Comparison of ENCODE assay signal across 10 cellular contexts in the genomic region with DNA sequence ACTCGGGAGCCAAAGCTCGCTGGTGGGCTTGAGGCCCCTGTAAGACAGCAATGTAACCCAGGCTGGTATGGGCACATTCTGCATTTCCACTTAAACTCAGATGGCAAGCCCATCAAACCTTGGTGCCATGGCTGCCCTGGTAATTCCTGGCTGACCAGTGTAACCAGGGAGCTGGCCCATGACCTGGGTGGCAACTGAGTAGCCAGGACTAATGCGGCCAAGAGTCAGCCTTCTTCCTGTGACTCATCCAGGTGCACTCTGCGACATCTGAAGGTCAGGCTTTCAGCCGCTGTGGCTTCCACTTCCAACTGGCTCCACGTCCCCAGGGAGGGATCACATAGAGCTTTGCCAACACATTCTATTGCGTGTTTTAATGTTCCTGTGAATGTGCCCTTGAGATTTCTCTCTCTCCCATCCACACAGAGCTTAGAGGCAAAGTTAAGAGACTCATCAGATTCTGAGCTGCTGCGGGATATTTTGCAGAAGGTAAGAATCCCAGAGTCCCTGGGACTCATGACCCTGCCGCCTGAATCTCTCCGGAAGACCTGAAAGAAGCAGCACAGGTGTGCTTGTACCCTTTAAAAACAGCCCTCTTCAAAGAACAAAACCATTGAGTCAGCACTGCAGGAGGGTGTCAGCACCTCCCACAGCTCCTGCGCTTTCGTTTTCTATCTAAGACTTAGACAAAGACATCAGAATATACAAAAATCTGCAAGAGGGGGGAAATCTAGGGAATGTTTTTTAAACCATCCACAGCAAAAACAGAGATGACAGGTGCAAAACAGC. TPM values are rescaled to one million over a fixed set of nuclear protein-coding genes. Genes with fewer than 3 reads are reported as not detected.
DNase-seq lines count a peak whose midpoint lies in the region; ATAC-seq lines count a peak whose summit lies in the region.
"Not testable (repeated sequence)": the region's sequence is repeated elsewhere in the genome, so short reads cannot be mapped to it uniquely, and the experiment has no call there.
"Had no signal": no experiment of that assay in that cellular context is flagged by ENCODE, and none has a peak within 500 bp of the region (broad histone marks: within the 10 kb centered on the region; RNA-seq: fewer than 3 reads in every experiment).

No MANE protein-coding gene starts in this region.

- H3K4me3 Mint-ChIP-seq in activated CD4-positive, alpha-beta T cell treated with anti-CD3 and anti-CD28 coated beads, Interleukin-2, amount 10 ng/mL, durations not matched to agents 24 days and 14 days = peak overlapping the region; percentile 28
- H3K4me3 Mint-ChIP-seq in activated T-cell treated with anti-CD3 and anti-CD28 coated beads, Interleukin-2, amount 50 U/mL, for 72 hours = peak overlapping the region; percentile 34 to 67
- H3K4me3 Mint-ChIP-seq in activated naive CD8-positive, alpha-beta T cell treated with anti-CD3 and anti-CD28 coated beads for 36 hours = not testable (repeated sequence)

- intact Hi-C loops in activated CD4-positive, alpha-beta T cell treated with anti-CD3 and anti-CD28 coated beads, Interleukin-2, amount 10 ng/mL, durations not matched to agents 24 days and 14 days (cut with micrococcal nuclease); cardiac septum (cut with DNase I): not testable (repeated sequence)

- not testable (repeated sequence) for ATAC-seq in activated T-cell treated with anti-CD3 and anti-CD28 coated beads, Interleukin-2, amount 50 U/mL, for 72 hours (replicated peaks in 1 of 2)

- H3K9me3 Mint-ChIP-seq in activated CD4-positive, alpha-beta T cell treated with anti-CD3 and anti-CD28 coated beads, Interleukin-2, amount 10 ng/mL, durations not matched to agents 24 days and 14 days; activated T-cell treated with anti-CD3 and anti-CD28 coated beads, Interleukin-2, amount 50 U/mL, for 72 hours; activated naive CD8-positive, alpha-beta T cell treated with anti-CD3 and anti-CD28 coated beads for 36 hours: not testable (repeated sequence)

- H3K27ac Mint-ChIP-seq in activated CD4-positive, alpha-beta T cell treated with anti-CD3 and anti-CD28 coated beads, Interleukin-2, amount 10 ng/mL, durations not matched to agents 24 days and 14 days = peak overlapping the region; percentile 67
- not testable (repeated sequence) for H3K27ac Mint-ChIP-seq in activated T-cell treated with anti-CD3 and anti-CD28 coated beads, Interleukin-2, amount 50 U/mL, for 72 hours
- H3K27ac Mint-ChIP-seq in activated naive CD8-positive, alpha-beta T cell treated with anti-CD3 and anti-CD28 coated beads for 36 hours = peak overlapping the region; percentile 67

- DNase-seq in ELF-1 (ENCODE audit: low read depth, low spot score) = peak; percentile 17
- peak; percentile 48 for DNase-seq in RPMI8226
- DNase-seq in activated CD4-positive, alpha-beta T cell treated with anti-CD3 and anti-CD28 coated beads, Interleukin-2, amount 10 ng/mL, durations not matched to agents 24 days and 14 days = peak; percentile 67
- DNase-seq in activated T-cell treated with anti-CD3 and anti-CD28 coated beads, Interleukin-2, amount 50 U/mL, for 72 hours = peak in 1 of 2 donors; percentile 17
- not testable (repeated sequence) for DNase-seq in activated naive CD8-positive, alpha-beta T cell treated with anti-CD3 and anti-CD28 coated beads for 36 hours
- peak; percentile 27 for DNase-seq in cardiac septum (ENCODE audit: low spot score)
- peak; percentile 59 for DNase-seq in mesenteric fat pad (ENCODE audit: low spot score)
- peak; percentile 16 for DNase-seq in superior temporal gyrus (ENCODE audit: extremely low spot score)

- not testable (repeated sequence) for H3K36me3 Mint-ChIP-seq in activated CD4-positive, alpha-beta T cell treated with anti-CD3 and anti-CD28 coated beads, Interleukin-2, amount 10 ng/mL, durations not matched to agents 24 days and 14 days (ENCODE audit: low read depth); activated T-cell treated with anti-CD3 and anti-CD28 coated beads, Interleukin-2, amount 50 U/mL, for 72 hours (ENCODE audit: insufficient read depth in 2 of 2); activated naive CD8-positive, alpha-beta T cell treated with anti-CD3 and anti-CD28 coated beads for 36 hours

- H3K4me1 Mint-ChIP-seq in activated CD4-positive, alpha-beta T cell treated with anti-CD3 and anti-CD28 coated beads, Interleukin-2, amount 10 ng/mL, durations not matched to agents 24 days and 14 days = peaks cover 15% of the 10 kb centered on the region
- H3K4me1 Mint-ChIP-seq in activated T-cell treated with anti-CD3 and anti-CD28 coated beads, Interleukin-2, amount 50 U/mL, for 72 hours (ENCODE audit: low read depth) = peaks cover 22% of the 10 kb centered on the region
- H3K4me1 Mint-ChIP-seq in activated naive CD8-positive, alpha-beta T cell treated with anti-CD3 and anti-CD28 coated beads for 36 hours = not testable (repeated sequence)

- not testable (repeated sequence) for H3K27me3 Mint-ChIP-seq in activated CD4-positive, alpha-beta T cell treated with anti-CD3 and anti-CD28 coated beads, Interleukin-2, amount 10 ng/mL, durations not matched to agents 24 days and 14 days; activated T-cell treated with anti-CD3 and anti-CD28 coated beads, Interleukin-2, amount 50 U/mL, for 72 hours (ENCODE audit: low read depth); activated naive CD8-positive, alpha-beta T cell treated with anti-CD3 and anti-CD28 coated beads for 36 hours

RNA-seq across cellular contexts. Expression of a gene that starts 14.9 kb away (rescaled TPM):
- total RNA-seq in activated CD4-positive, alpha-beta T cell treated with anti-CD3 and anti-CD28 coated beads, Interleukin-2, amount 10 ng/mL, durations not matched to agents 24 days and 14 days = not detected in 2 replicates
- not detected for total RNA-seq in activated T-cell treated with anti-CD3 and anti-CD28 coated beads, Interleukin-2, amount 50 U/mL, for 72 hours
- total RNA-seq in activated naive CD8-positive, alpha-beta T cell treated with anti-CD3 and anti-CD28 coated beads for 36 hours = not detected
- total RNA-seq in cardiac septum = not detected
- not detected for total RNA-seq in mesenteric fat pad
- total RNA-seq: GM23248, PC-9 had no signal

RNA-seq across cellular contexts. Expression of a gene that starts 55.2 kb away (rescaled TPM):
- not detected in 2 replicates for total RNA-seq in activated CD4-positive, alpha-beta T cell treated with anti-CD3 and anti-CD28 coated beads, Interleukin-2, amount 10 ng/mL, durations not matched to agents 24 days and 14 days
- total RNA-seq in activated T-cell treated with anti-CD3 and anti-CD28 coated beads, Interleukin-2, amount 50 U/mL, for 72 hours = not detected
- not detected for total RNA-seq in activated naive CD8-positive, alpha-beta T cell treated with anti-CD3 and anti-CD28 coated beads for 36 hours
- total RNA-seq in cardiac septum = not detected
- total RNA-seq in mesenteric fat pad = not detected
- total RNA-seq: GM23248, PC-9 had no signal

RNA-seq across cellular contexts. Expression of a gene that starts 59.9 kb away (rescaled TPM):
- total RNA-seq in activated CD4-positive, alpha-beta T cell treated with anti-CD3 and anti-CD28 coated beads, Interleukin-2, amount 10 ng/mL, durations not matched to agents 24 days and 14 days = not detected in 2 replicates
- total RNA-seq in activated T-cell treated with anti-CD3 and anti-CD28 coated beads, Interleukin-2, amount 50 U/mL, for 72 hours = not detected
- not detected for total RNA-seq in activated naive CD8-positive, alpha-beta T cell treated with anti-CD3 and anti-CD28 coated beads for 36 hours
- total RNA-seq in cardiac septum = not detected
- not detected for total RNA-seq in mesenteric fat pad
- total RNA-seq: GM23248, PC-9 had no signal
